In genomic region chr12:79121486-79121885, GRCh38 we compare ENCODE assay signal across 9 cellular contexts.
A peak's percentile ranks its signal among the peaks of the same experiment; 100 is the strongest.
DNase-seq lines count a peak whose midpoint lies in the region; ATAC-seq and TF ChIP-seq lines count a peak whose summit lies in the region.
"Had no signal": no experiment of that assay in that cellular context is flagged by ENCODE, and none has a peak within 500 bp of the region (broad histone marks: within the 10 kb centered on the region; RNA-seq: fewer than 3 reads in every experiment).

No MANE protein-coding gene starts in this region.

- H3K27me3 Mint-ChIP-seq in nephron progenitor cell (ENCODE audit: low read depth, poor library complexity), result no peaks in the 10 kb centered on the region

- intact Hi-C loops in Panc1 (cut with micrococcal nuclease; ENCODE audit: unreplicated experiment), result loop anchor here (10.0 kb wide), 1 partner anchor 223 kb away; no protein-coding TSS in a partner anchor

- ATAC-seq in HG02588 (IDR thresholded peaks at IDR 0.05; ENCODE audit: unreplicated experiment) (peak; percentile 66), Panc1 (no peak), GM18873 (IDR thresholded peaks at IDR 0.05; ENCODE audit: low FRiP score, unreplicated experiment) (no peak)
- no peak for ATAC-seq in stimulated activated naive CD8-positive, alpha-beta T cell treated with anti-CD3 and anti-CD28 coated beads, Interleukin-15, Interleukin-2, amounts not matched to agents 100 U/mL and 50 U/mL, for 24 hours

- peaks cover 7% of the 10 kb centered on the region for H3K4me1 Mint-ChIP-seq in nephron progenitor cell

- POLR2A ChIA-PET in Panc1 (lab: Charles Lee), result no interaction called here

- DNase-seq in DMS53 (lab: John Stamatoyannopoulos, UW), result peak; percentile 43
- DNase-seq in DMS53 treated with DMSO at 0.1 percent for 48 hours (lab: John Stamatoyannopoulos, UW; ENCODE audit: unreplicated experiment), result no peak
- no peak for DNase-seq in Panc1 (ENCODE audit: low read depth, low spot score)
- no peak for DNase-seq in nephron progenitor cell
- DNase-seq in stimulated activated naive CD8-positive, alpha-beta T cell treated with anti-CD3 and anti-CD28 coated beads, Interleukin-15, Interleukin-2, amounts not matched to agents 100 U/mL and 50 U/mL, for 24 hours, result no peak
- DNase-seq in activated CD4-positive, alpha-beta T cell treated with anti-CD3 and anti-CD28 coated beads, Interleukin-2, amount 50 U/mL, for 48 hours, result no peak

- TF ChIP-seq CTCF in Panc1 (IDR thresholded peaks at IDR 0.05) (peak; percentile 66), nephron progenitor cell (IDR thresholded peaks at IDR 0.05) (peak; percentile 34)

- no peaks in the 10 kb centered on the region for H3K36me3 Mint-ChIP-seq in nephron progenitor cell (ENCODE audit: low read depth)

- no peaks in the 10 kb centered on the region for H3K9me3 Mint-ChIP-seq in nephron progenitor cell

- no peaks in the 10 kb centered on the region for H3K27me3 ChIP-seq in Panc1 (ENCODE audit: control insufficient read depth, insufficient read depth, low read length)

- H3K4me3 ChIP-seq in Panc1 (ENCODE audit: low read depth in 2 of 2, low read length in 2 of 2), result no peak overlapping the region
- H3K4me3 ChIP-seq: lung had no signal

- CTCF ChIA-PET in Panc1 (lab: Charles Lee), result no interaction called here

- no peaks in the 10 kb centered on the region for H3K9me3 ChIP-seq in Panc1 (ENCODE audit: control insufficient read depth, insufficient read depth, low read depth, low read length)

- no peaks in the 10 kb centered on the region for H3K36me3 ChIP-seq in Panc1 (ENCODE audit: control insufficient read depth, insufficient read depth, low read length)

- BruUV-seq in Panc1 (replicated peaks; lab: Mats Ljungman, UMichigan), result no TSS peak

- H3K4me1 ChIP-seq in Panc1 (ENCODE audit: control insufficient read depth, insufficient read depth, low read length), result no peaks in the 10 kb centered on the region

- no peak overlapping the region for H3K27ac ChIP-seq in Panc1 (ENCODE audit: low read length)

- in situ Hi-C loops in Panc1 (cut with HindIII; ENCODE audit: low pct_unique_long_range_greater_than_20kb, low sequenced_read_pairs), result no loop called here

- no peak overlapping the region for H3K27ac Mint-ChIP-seq in nephron progenitor cell

- no peak overlapping the region for H3K4me3 Mint-ChIP-seq in nephron progenitor cell
